Comparison of ENCODE assay signal across 7 cellular contexts in the genomic region with DNA sequence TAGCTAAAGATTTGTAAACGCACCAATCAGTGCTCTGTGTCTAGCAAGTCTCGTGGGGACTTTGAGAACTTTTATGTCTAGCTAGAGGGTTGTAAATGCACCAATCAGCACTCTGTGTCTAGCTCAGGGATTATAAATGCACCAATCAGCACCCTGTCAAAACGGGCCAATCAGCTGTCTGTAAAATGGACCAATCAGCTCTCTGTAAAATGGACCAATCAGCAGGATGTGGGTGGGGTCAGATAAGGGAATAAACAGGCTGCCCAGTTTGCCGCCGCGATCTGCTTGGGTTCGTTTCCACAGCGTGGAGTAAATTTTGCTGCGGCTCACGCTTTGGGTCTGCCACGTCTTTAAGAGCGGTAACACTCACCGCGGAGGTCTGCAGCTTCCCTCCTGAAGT.
DNase-seq lines count a peak whose midpoint lies in the region; ATAC-seq, FAIRE-seq and TF ChIP-seq lines count a peak whose summit lies in the region.
"Not testable (repeated sequence)": the region's sequence is repeated elsewhere in the genome, so short reads cannot be mapped to it uniquely, and the experiment has no call there.

No MANE protein-coding gene starts in this region.

- in situ Hi-C loops in K562 (cut with MboI): not testable (repeated sequence)

- H3K4me3 Mint-ChIP-seq in neural progenitor cell: not testable (repeated sequence)

- BruUV-seq in K562 (replicated peaks; lab: Mats Ljungman, UMichigan): not testable (repeated sequence)

- H3K27ac ChIP-seq in SJSA1: peak overlapping the region; percentile 72
- not testable (repeated sequence) for H3K27ac ChIP-seq in K562 (ENCODE audit: extremely low read depth, low read depth, low read length); neural progenitor cell; testis
- peak overlapping the region in 3 of 4 donors; percentile 49 to 66 (median 50) for H3K27ac ChIP-seq in esophagus squamous epithelium
- H3K27ac ChIP-seq in heart right ventricle: peak overlapping the region in 7 of 10 donors; percentile 24 to 70 (median 53)
- H3K27ac ChIP-seq in layer of hippocampus (ENCODE audit: low read depth, low read length): peak overlapping the region; percentile 13

- not testable (repeated sequence) for ATAC-seq in K562, heart right ventricle

- H3K9me1 ChIP-seq in K562 (ENCODE audit: control insufficient read depth, insufficient read depth, low read length): not testable (repeated sequence)

- H3K4me2 ChIP-seq in K562 (ENCODE audit: insufficient read depth, low read length); neural progenitor cell: not testable (repeated sequence)

- not testable (repeated sequence) for DNase-seq in SJSA1 (ENCODE audit: low read depth in 1 of 2, low spot score in 2 of 2); K562 (ENCODE audit: extremely low read depth in 1 of 4, low spot score in 3 of 4); esophagus squamous epithelium (lab: John Stamatoyannopoulos, UW); heart right ventricle; neural progenitor cell (ENCODE audit: low spot score)
- DNase-seq in testis: peak; percentile 74

- H3K27me3 ChIP-seq in SJSA1 (replicated peaks); K562 (ENCODE audit: control insufficient read depth in 2 of 2, insufficient read depth in 2 of 2, low read length in 2 of 2); esophagus squamous epithelium; heart right ventricle; layer of hippocampus (ENCODE audit: control insufficient read depth, insufficient read depth, low read length); neural progenitor cell; testis: not testable (repeated sequence)

- H3F3A ChIP-seq in neural progenitor cell (ENCODE audit: low read depth): not testable (repeated sequence)

- H3K4me1 Mint-ChIP-seq in neural progenitor cell: not testable (repeated sequence)

- H3K27me3 Mint-ChIP-seq in neural progenitor cell (ENCODE audit: insufficient read depth, low read depth): not testable (repeated sequence)

- not testable (repeated sequence) for TF ChIP-seq EP300 in K562 (IDR thresholded peaks at IDR 0.05; ENCODE audit: low read length)

- not testable (repeated sequence) for H3K9me3 ChIP-seq in SJSA1 (replicated peaks); K562 (replicated peaks; ENCODE audit: control insufficient read depth, insufficient read depth, low read depth, low read length); esophagus squamous epithelium; neural progenitor cell (ENCODE audit: low read depth); testis
- H3K9me3 ChIP-seq in heart right ventricle: peaks cover 0 to 11% (median 0%) of the 10 kb centered on the region in 11 donors

- not testable (repeated sequence) for H3K79me2 ChIP-seq in K562 (ENCODE audit: control insufficient read depth, insufficient read depth, low read length); neural progenitor cell (ENCODE audit: low read depth)

- WGBS in K562 (ENCODE audit: insufficient coverage, low coverage, missing lambda C conversion rate): 97% methylated on average over 14 of the region's 14 CpGs
- 92 to 96% methylated on average over 14 of the region's 14 CpGs for whole genome bisulfite sequencing in esophagus squamous epithelium, 2 donors
- 90 to 98% methylated on average over 14 of the region's 14 CpGs for WGBS in heart right ventricle, 2 donors
- WGBS in testis, 2 donors: 64 to 74% methylated on average over 10 to 14 of the region's 14 CpGs

- TF ChIP-seq RAD21 in K562 (CRISPR knock-in tag; conservative IDR thresholded peaks at IDR 0.05 in 1 of 2, IDR thresholded peaks at IDR 0.05 in 1 of 2): not testable (repeated sequence)

- not testable (repeated sequence) for H3K9ac ChIP-seq in K562 (ENCODE audit: insufficient read depth in 1 of 2, low read depth in 2 of 2, low read length in 2 of 2); neural progenitor cell

- H3K36me3 ChIP-seq in SJSA1 (peaks cover 53% of the 10 kb centered on the region), esophagus squamous epithelium (peaks cover 0 to 15% (median 0%) of the 10 kb centered on the region in 3 donors), heart right ventricle (peaks cover 0 to 40% (median 0%) of the 10 kb centered on the region in 9 donors)
- not testable (repeated sequence) for H3K36me3 ChIP-seq in K562 (ENCODE audit: control insufficient read depth, insufficient read depth, low read length); neural progenitor cell; testis (ENCODE audit: low read depth, missing control alignments)

- not testable (repeated sequence) for FAIRE-seq in K562 (lab: Jason Lieb, UNC)

- CTCF ChIA-PET in K562 (lab: Yijun Ruan, JAX; ENCODE audit: low intra/inter-chr PET ratio): not testable (repeated sequence)

- not testable (repeated sequence) for H4K20me1 ChIP-seq in K562 (replicated peaks; ENCODE audit: control insufficient read depth, insufficient read depth, low read length); neural progenitor cell (ENCODE audit: low read depth)

- TF ChIP-seq CTCF in K562 (IDR thresholded peaks at IDR 0.05 in 2 of 3, conservative IDR thresholded peaks at IDR 0.05 in 1 of 3; ENCODE audit: insufficient read depth in 2 of 3, low read depth in 1 of 3, low read length in 3 of 3); esophagus squamous epithelium (IDR thresholded peaks at IDR 0.05); heart right ventricle (IDR thresholded peaks at IDR 0.05); neural progenitor cell (IDR thresholded peaks at IDR 0.05); testis (IDR thresholded peaks at IDR 0.05): not testable (repeated sequence)

- not testable (repeated sequence) for TF ChIP-seq POLR2A in K562 (conservative IDR thresholded peaks at IDR 0.05); esophagus squamous epithelium (IDR thresholded peaks at IDR 0.05); testis (IDR thresholded peaks at IDR 0.05)

- not testable (repeated sequence) for H2AFZ ChIP-seq in K562 (ENCODE audit: low read depth, low read length); neural progenitor cell (replicated peaks)

- not testable (repeated sequence) for H3K4me3 ChIP-seq in SJSA1, K562, esophagus squamous epithelium, heart right ventricle, neural progenitor cell
- H3K4me3 ChIP-seq in testis: peak overlapping the region in 1 of 2 donors; percentile 36

- H3K9me3 Mint-ChIP-seq in neural progenitor cell: not testable (repeated sequence)

- H3K36me3 Mint-ChIP-seq in neural progenitor cell: peaks cover 31% of the 10 kb centered on the region

- peak overlapping the region; percentile 42 for H3K27ac Mint-ChIP-seq in neural progenitor cell

- POLR2A ChIA-PET in K562 (lab: Yijun Ruan, JAX): not testable (repeated sequence)

- H3K4me1 ChIP-seq in SJSA1 (replicated peaks) (peaks cover 31% of the 10 kb centered on the region), esophagus squamous epithelium (peaks cover 0 to 25% (median 4%) of the 10 kb centered on the region in 3 donors), heart right ventricle (peaks cover 4 to 58% (median 35%) of the 10 kb centered on the region in 9 donors)
- not testable (repeated sequence) for H3K4me1 ChIP-seq in K562 (replicated peaks in 1 of 2; ENCODE audit: control insufficient read depth in 2 of 2, insufficient read depth in 2 of 2, low read length in 2 of 2); neural progenitor cell; testis

- intact Hi-C loops in K562 (cut with micrococcal nuclease); esophagus squamous epithelium (cut with DNase I); heart right ventricle (cut with DNase I); testis (cut with DNase I; ENCODE audit: low total_unique reads): not testable (repeated sequence)

TF ChIP-seq in K562, 482 proteins besides CTCF, POLR2A, EP300 and RAD21:
- TF ChIP-seq CC2D1A (IDR thresholded peaks at IDR 0.05): peak; percentile 52; the same call in 1 of the 2 replicates
- 0 out of 2 replicates have a peak, but pooled peaks have one; percentile 36 for TF ChIP-seq SP1 (CRISPR knock-in tag; IDR thresholded peaks at IDR 0.05)
- peak; percentile 56 for TF ChIP-seq NFYB (IDR thresholded peaks at IDR 0.05; ENCODE audit: extremely low read depth, insufficient read length)
